ENCODE assay signal across 18 cellular contexts in genomic region chr4:87151730-87152129, GRCh38.
DNase-seq lines count a peak whose midpoint lies in the region; ATAC-seq and TF ChIP-seq lines count a peak whose summit lies in the region.
"Had no signal": no experiment of that assay in that cellular context is flagged by ENCODE, and none has a peak within 500 bp of the region (broad histone marks: within the 10 kb centered on the region; RNA-seq: fewer than 3 reads in every experiment).

No MANE protein-coding gene starts in this region.

- no peaks in the 10 kb centered on the region for H3K9me2 ChIP-seq in SK-N-SH

- H3K9me3 ChIP-seq in SK-N-SH (no peaks in the 10 kb centered on the region), adipocyte (ENCODE audit: control insufficient read depth, low read length) (no peaks in the 10 kb centered on the region), mesenchymal stem cell (ENCODE audit: control insufficient read depth, low read length) (no peaks in the 10 kb centered on the region)
- H3K9me3 ChIP-seq: BLaER1 had no signal

- H3K9ac ChIP-seq in SK-N-SH (no peak overlapping the region), adipocyte (ENCODE audit: low read length) (peak overlapping the region; percentile 34), mesenchymal stem cell (ENCODE audit: low read length) (peak overlapping the region; percentile 27)
- H3K9ac ChIP-seq: BLaER1, KMS-11 had no signal

- H3K4me2 ChIP-seq in SK-N-SH, result no peak overlapping the region
- H3K4me2 ChIP-seq in mesenchymal stem cell (ENCODE audit: low read length, poor library complexity, severe bottlenecking), result no peak overlapping the region
- H3K4me2 ChIP-seq: BLaER1, KMS-11 had no signal

- TF ChIP-seq RAD21 in SK-N-SH (IDR thresholded peaks at IDR 0.05; ENCODE audit: low read length), result no peak

- 84% methylated on average over 1 of the region's 1 CpG for WGBS in SK-N-SH (ENCODE audit: low lambda C conversion rate)
- no CpG with 5 or more reads among the region's 1 CpG for WGBS in mesenchymal stem cell

- no peak overlapping the region for H2BK15ac ChIP-seq in mesenchymal stem cell (ENCODE audit: low read depth, poor library complexity, severe bottlenecking)

- no peaks in the 10 kb centered on the region for H3F3A ChIP-seq in SK-N-SH (replicated peaks; ENCODE audit: insufficient read depth)

- no peak for TF ChIP-seq CTCF in SK-N-SH (IDR thresholded peaks at IDR 0.05)

- peak; percentile 42; the same call in 2 of the 3 replicates for ATAC-seq in SK-N-SH treated with all-trans-retinoic acid at 6 μM for 48 hours
- no peak for ATAC-seq in HG03354 (IDR thresholded peaks at IDR 0.05; ENCODE audit: poor library complexity, severe bottlenecking, unreplicated experiment)
- ATAC-seq in GM18517 (IDR thresholded peaks at IDR 0.05; ENCODE audit: unreplicated experiment), result no peak

- H2AK5ac ChIP-seq in mesenchymal stem cell (ENCODE audit: low read length, severe bottlenecking), result no peak overlapping the region

- H4K20me1 ChIP-seq in SK-N-SH (ENCODE audit: insufficient read depth), result no peaks in the 10 kb centered on the region
- H4K20me1 ChIP-seq: BLaER1 had no signal

- H3K4me1 ChIP-seq in SK-N-SH (ENCODE audit: control insufficient read depth in 1 of 2, insufficient read depth in 2 of 2, low read depth in 1 of 2, low read length in 1 of 2), result no peaks in the 10 kb centered on the region
- H3K4me1 ChIP-seq in adipocyte (ENCODE audit: control insufficient read depth, insufficient read depth, low read length), result peaks cover 11% of the 10 kb centered on the region
- H3K4me1 ChIP-seq in mesenchymal stem cell (ENCODE audit: control insufficient read depth, insufficient read depth, low read depth, low read length), result no peaks in the 10 kb centered on the region
- H3K4me1 ChIP-seq: BLaER1 had no signal

- no peak overlapping the region for H3K14ac ChIP-seq in mesenchymal stem cell (ENCODE audit: low read length in 2 of 2)

- H2BK5ac ChIP-seq in mesenchymal stem cell (ENCODE audit: low read depth, low read length, poor library complexity, severe bottlenecking), result no peak overlapping the region

- no peaks in the 10 kb centered on the region for H3K79me1 ChIP-seq in mesenchymal stem cell (replicated peaks; ENCODE audit: low read length, poor library complexity, severe bottlenecking)

- no peaks in the 10 kb centered on the region for H3K79me2 ChIP-seq in SK-N-SH (ENCODE audit: insufficient read depth)

- DNase-seq in SK-N-SH (no peak), adipocyte (ENCODE audit: low read depth) (peak; percentile 9), mesenchymal stem cell (peak; percentile 6), NCI-H1436 (lab: John Stamatoyannopoulos, UW) (no peak), NCI-H2029 treated with DMSO at 0.1 percent for 48 hours (lab: John Stamatoyannopoulos, UW) (no peak)
- DNase-seq: CD8-positive, alpha-beta memory T cell; NCI-H1092; NCI-H2107; NCI-H345; NCI-H526 treated with DMSO at 0.1 percent for 48 hours; OCI-M1; RPMI8226 had no signal

- H3K18ac ChIP-seq in mesenchymal stem cell (ENCODE audit: low read depth in 1 of 2, low read length in 2 of 2), result no peak overlapping the region

- H2BK12ac ChIP-seq in mesenchymal stem cell (ENCODE audit: low read length in 2 of 2), result no peak overlapping the region

- POLR2A ChIA-PET in SK-N-SH (lab: Yijun Ruan, JAX), result no interaction called here

- H4K8ac ChIP-seq in mesenchymal stem cell (ENCODE audit: low read length), result no peak overlapping the region

- TF ChIP-seq EP300 in SK-N-SH (IDR thresholded peaks at IDR 0.05; ENCODE audit: borderline replicate concordance in 1 of 2, low read depth in 1 of 2, low read length in 1 of 2), result no peak

- H3K27ac ChIP-seq in SK-N-SH (ENCODE audit: low read depth in 2 of 2, low read length in 1 of 2), result no peak overlapping the region; a peak in 1 of 4 replicates
- H3K27ac ChIP-seq in mesenchymal stem cell (ENCODE audit: low read length, poor library complexity, severe bottlenecking), result no peak overlapping the region
- H3K27ac ChIP-seq: 22Rv1, BLaER1, KMS-11 had no signal

- no peak overlapping the region for H3K23ac ChIP-seq in mesenchymal stem cell (ENCODE audit: low read length in 2 of 2)

- H3K36me3 ChIP-seq in SK-N-SH (replicated peaks in 1 of 2; ENCODE audit: control insufficient read depth in 1 of 2, insufficient read depth in 2 of 2, low read length in 1 of 2), result no peaks in the 10 kb centered on the region
- no peaks in the 10 kb centered on the region for H3K36me3 ChIP-seq in adipocyte (ENCODE audit: control insufficient read depth, insufficient read depth, low read length, severe bottlenecking)
- H3K36me3 ChIP-seq in mesenchymal stem cell (ENCODE audit: control insufficient read depth in 1 of 2, insufficient read depth in 2 of 2, low read depth in 1 of 2, low read length in 2 of 2), result no peaks in the 10 kb centered on the region
- H3K36me3 ChIP-seq: BLaER1 had no signal

- H3K4me3 ChIP-seq in SK-N-SH (ENCODE audit: low read depth in 2 of 2, low read length in 1 of 2), result no peak overlapping the region
- H3K4me3 ChIP-seq in adipocyte (ENCODE audit: low read length), result no peak overlapping the region
- no peak overlapping the region for H3K4me3 ChIP-seq in mesenchymal stem cell (ENCODE audit: insufficient read depth in 1 of 2, low read depth in 1 of 2, low read length in 2 of 2)
- H3K4me3 ChIP-seq: BLaER1 had no signal

- no peak overlapping the region for H3K4ac ChIP-seq in mesenchymal stem cell (ENCODE audit: low read depth in 1 of 2, low read length in 2 of 2)

- H2AFZ ChIP-seq in SK-N-SH (ENCODE audit: low read depth) (no peak overlapping the region), mesenchymal stem cell (ENCODE audit: low read depth, low read length) (no peak overlapping the region)

- no peak overlapping the region for H2BK120ac ChIP-seq in mesenchymal stem cell (ENCODE audit: low read depth, low read length)

- CTCF ChIA-PET in SK-N-SH (lab: Yijun Ruan, JAX), result interaction anchor here (0.7 to 4.9 kb wide), 20 partner anchors 11 to 656 kb away, joined by 3 to 111 read pairs (median 6); partner anchors contain the start of genes KLHL8 and NUDT9

- H4K91ac ChIP-seq in mesenchymal stem cell (ENCODE audit: low read length), result no peak overlapping the region

- H3K27me3 ChIP-seq in SK-N-SH (ENCODE audit: insufficient read depth), result no peaks in the 10 kb centered on the region
- H3K27me3 ChIP-seq in adipocyte (replicated peaks; ENCODE audit: control insufficient read depth, insufficient read depth, low read length), result no peaks in the 10 kb centered on the region
- no peaks in the 10 kb centered on the region for H3K27me3 ChIP-seq in mesenchymal stem cell (ENCODE audit: control insufficient read depth in 1 of 2, insufficient read depth in 1 of 2, low read length in 2 of 2)
- H3K27me3 ChIP-seq: BLaER1 had no signal

TF ChIP-seq in SK-N-SH treated with all-trans-retinoic acid at 6 μM for 48 hours, 23 proteins besides CTCF, POLR2A, EP300 and RAD21 (continues in another document):
- no peak for TF ChIP-seq ISL1 (CRISPR knock-in tag; IDR thresholded peaks at IDR 0.05)
- no peak for TF ChIP-seq TCF4 (CRISPR knock-in tag; IDR thresholded peaks at IDR 0.05; ENCODE audit: borderline replicate concordance)
- TF ChIP-seq, protein P1, sequence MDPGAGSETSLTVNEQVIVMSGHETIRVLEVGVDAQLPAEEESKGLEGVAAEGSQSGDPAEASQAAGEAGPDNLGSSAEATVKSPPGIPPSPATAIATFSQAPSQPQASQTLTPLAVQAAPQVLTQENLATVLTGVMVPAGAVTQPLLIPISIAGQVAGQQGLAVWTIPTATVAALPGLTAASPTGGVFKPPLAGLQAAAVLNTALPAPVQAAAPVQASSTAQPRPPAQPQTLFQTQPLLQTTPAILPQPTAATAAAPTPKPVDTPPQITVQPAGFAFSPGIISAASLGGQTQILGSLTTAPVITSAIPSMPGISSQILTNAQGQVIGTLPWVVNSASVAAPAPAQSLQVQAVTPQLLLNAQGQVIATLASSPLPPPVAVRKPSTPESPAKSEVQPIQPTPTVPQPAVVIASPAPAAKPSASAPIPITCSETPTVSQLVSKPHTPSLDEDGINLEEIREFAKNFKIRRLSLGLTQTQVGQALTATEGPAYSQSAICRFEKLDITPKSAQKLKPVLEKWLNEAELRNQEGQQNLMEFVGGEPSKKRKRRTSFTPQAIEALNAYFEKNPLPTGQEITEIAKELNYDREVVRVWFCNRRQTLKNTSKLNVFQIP (CRISPR knock-in tag; IDR thresholded peaks at IDR 0.05; ENCODE audit: borderline replicate concordance, low read depth), result no peak

TF ChIP-seq in SK-N-SH, 30 proteins besides CTCF, POLR2A, EP300 and RAD21 (continues in another document):
- TF ChIP-seq MAX (IDR thresholded peaks at IDR 0.05; ENCODE audit: low read depth), result no peak
- no peak for TF ChIP-seq JUND (IDR thresholded peaks at IDR 0.05)
- TF ChIP-seq TEAD4 (IDR thresholded peaks at IDR 0.05; ENCODE audit: borderline replicate concordance, insufficient read depth), result no peak
- TF ChIP-seq MXI1 (IDR thresholded peaks at IDR 0.05; ENCODE audit: low read depth, low read length), result no peak
- TF ChIP-seq SMC3 (IDR thresholded peaks at IDR 0.05; ENCODE audit: low read depth, low read length), result no peak
- no peak for TF ChIP-seq YY1 (IDR thresholded peaks at IDR 0.05; ENCODE audit: low read depth)
- no peak for TF ChIP-seq FOXM1 (IDR thresholded peaks at IDR 0.05; ENCODE audit: low read depth)
- no peak for TF ChIP-seq RCOR1 (IDR thresholded peaks at IDR 0.05; ENCODE audit: low read length)
- no peak for TF ChIP-seq USF1 (IDR thresholded peaks at IDR 0.05; ENCODE audit: borderline replicate concordance, low read depth)
- no peak for TF ChIP-seq TCF12 (IDR thresholded peaks at IDR 0.05)
- no peak for TF ChIP-seq FOSL2 (IDR thresholded peaks at IDR 0.05; ENCODE audit: borderline replicate concordance, low read depth)
- no peak for TF ChIP-seq GATA2 (CRISPR knock-in tag; IDR thresholded peaks at IDR 0.05)
- TF ChIP-seq SIN3A (IDR thresholded peaks at IDR 0.05; ENCODE audit: borderline replicate concordance, low read depth, low read length), result no peak

Comparison
In these comparisons a context has a peak if more than half of its experiments do, and no peak if none do; other contexts are left out.
1. DNase-seq: peak in adipocyte (single experiment) and mesenchymal stem cell (single experiment); none in SK-N-SH (single experiment), NCI-H1436 (single experiment) and NCI-H2029 treated with DMSO at 0.1 percent for 48 hours (single experiment).